Comparison of ENCODE assay signal across 30 cellular contexts in genomic region chr16:48471435-48471834, GRCh38.
"Had no signal": no experiment of that assay in that cellular context is flagged by ENCODE, and none has a peak within 500 bp of the region (broad histone marks: within the 10 kb centered on the region; RNA-seq: fewer than 3 reads in every experiment).

No MANE protein-coding gene starts in this region.

- ATAC-seq: activated CD8-positive, alpha-beta T cell treated with anti-CD3 and anti-CD28 coated beads for 36 hours; activated naive CD8-positive, alpha-beta T cell treated with anti-CD3 and anti-CD28 coated beads, Interleukin-2, amount 50 U/mL, for 24 hours; activated T-cell treated with anti-CD3 and anti-CD28 coated beads, Interleukin-2, amount 50 U/mL, for 4 hours; activated T-cell treated with anti-CD3 and anti-CD28 coated beads, Interleukin-2, amount 50 U/mL, for 72 hours; activated T-helper 17 cell treated with anti-CD3 and anti-CD28 coated beads, Interleukin-2, amount 50 U/mL, for 72 hours had no signal

- DNase-seq: activated B cell treated with CpG ODN at 0.5 μM for 24 hours; activated CD4-positive, alpha-beta memory T cell treated with anti-CD3 and anti-CD28 coated beads for 36 hours; activated CD4-positive, alpha-beta T cell treated with anti-CD3 and anti-CD28 coated beads for 4 hours; activated CD4-positive, alpha-beta T cell treated with anti-CD3 and anti-CD28 coated beads, Interleukin-2, amount 10 ng/mL, durations not matched to agents 24 days and 14 days; activated CD4-positive, alpha-beta T cell treated with anti-CD3 and anti-CD28 coated beads, Interleukin-2, amount 50 U/mL, for 1 hour; activated CD4-positive, alpha-beta T cell treated with anti-CD3 and anti-CD28 coated beads, Interleukin-2, amount 50 U/mL, for 4 hours; activated CD4-positive, CD25-positive, alpha-beta regulatory T cell treated with anti-CD3 and anti-CD28 coated beads, Interleukin-2, amount 50 U/mL, for 72 hours; activated CD8-positive, alpha-beta memory T cell treated with anti-CD3 and anti-CD28 coated beads, Interleukin-2, amount 50 U/mL, for 4 hours; activated CD8-positive, alpha-beta T cell treated with anti-CD3 and anti-CD28 coated beads for 36 hours; activated gamma-delta T cell; activated naive CD4-positive, alpha-beta T cell treated with anti-CD3 and anti-CD28 coated beads, Interleukin-2, amount 10 ng/mL, durations not matched to agents 7 days and 5 days; activated naive CD4-positive, alpha-beta T cell treated with Interleukin-2 at 50 U/mL for 16 hours; activated naive CD8-positive, alpha-beta T cell treated with anti-CD3 and anti-CD28 coated beads, Interleukin-2, amount 10 ng/mL, durations not matched to agents 7 days and 5 days; activated naive CD8-positive, alpha-beta T cell treated with anti-CD3 and anti-CD28 coated beads, Interleukin-2, amount 50 U/mL, for 24 hours; activated T-cell treated with anti-CD3 and anti-CD28 coated beads for 4 hours; activated T-cell treated with anti-CD3 and anti-CD28 coated beads, Interleukin-2, amount 50 U/mL, for 1 hour; activated T-cell treated with anti-CD3 and anti-CD28 coated beads, Interleukin-2, amount 50 U/mL, for 4 hours; activated T-cell treated with anti-CD3 and anti-CD28 coated beads, Interleukin-2, amount 50 U/mL, for 72 hours; amygdala; anterior cingulate cortex; caudate nucleus; cerebellar nuclear complex; T-helper 2 cell; T-helper 9 cell had no signal

- H3K4me1 ChIP-seq: ascending aorta had no signal

- H3K27ac ChIP-seq: ascending aorta, cardiac muscle cell, VCaP had no signal

- FAIRE-seq: bronchial epithelial cell, TTC549 had no signal

- H3K36me3 ChIP-seq: ascending aorta, cardiac muscle cell had no signal

- H3K27me3 ChIP-seq: ascending aorta, cardiac muscle cell had no signal

- H3K4me3 ChIP-seq: ascending aorta, cardiac muscle cell had no signal
